2 cellular contexts compared by ENCODE assay signal in the genomic region with DNA sequence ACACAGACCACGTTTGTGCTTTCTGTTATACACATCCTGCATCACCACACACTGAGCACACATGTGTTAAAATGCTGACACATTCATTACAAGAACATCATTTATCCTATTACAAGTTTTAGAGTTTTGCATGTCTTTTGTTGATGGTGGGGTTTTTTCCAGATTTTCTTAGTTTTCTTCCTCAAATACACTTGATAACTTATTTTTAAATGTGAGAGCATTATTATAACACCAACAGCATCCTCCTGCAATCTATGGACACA.
TF ChIP-seq lines count a peak whose summit lies in the region.

No MANE protein-coding gene starts in this region.

TF ChIP-seq in K562, 482 proteins besides CTCF, POLR2A, EP300 and RAD21:
- TF ChIP-seq C11orf30 (IDR thresholded peaks at IDR 0.05; ENCODE audit: low read depth) (peak; percentile 62; the same call in 1 of the 2 replicates), ZNF316 (IDR thresholded peaks at IDR 0.05) (peak; percentile 75), CBX3 (IDR thresholded peaks at IDR 0.05; ENCODE audit: borderline replicate concordance in 1 of 2, low read length in 2 of 2) (no peak), MAFF (IDR thresholded peaks at IDR 0.05; ENCODE audit: low read length) (peak; percentile 48; the same call in 1 of the 2 replicates), NR4A1 (CRISPR knock-in tag; IDR thresholded peaks at IDR 0.05) (no peak), NR4A1 (tag; IDR thresholded peaks at IDR 0.05) (no peak)

TF ChIP-seq in liver, 16 proteins besides CTCF, POLR2A, EP300 and RAD21:
- no peak for TF ChIP-seq FOXA1 (IDR thresholded peaks at IDR 0.05)
- TF ChIP-seq TAF1 (conservative IDR thresholded peaks at IDR 0.05) = no peak
- no peak for TF ChIP-seq RXRA (IDR thresholded peaks at IDR 0.05)
- TF ChIP-seq, protein P1, sequence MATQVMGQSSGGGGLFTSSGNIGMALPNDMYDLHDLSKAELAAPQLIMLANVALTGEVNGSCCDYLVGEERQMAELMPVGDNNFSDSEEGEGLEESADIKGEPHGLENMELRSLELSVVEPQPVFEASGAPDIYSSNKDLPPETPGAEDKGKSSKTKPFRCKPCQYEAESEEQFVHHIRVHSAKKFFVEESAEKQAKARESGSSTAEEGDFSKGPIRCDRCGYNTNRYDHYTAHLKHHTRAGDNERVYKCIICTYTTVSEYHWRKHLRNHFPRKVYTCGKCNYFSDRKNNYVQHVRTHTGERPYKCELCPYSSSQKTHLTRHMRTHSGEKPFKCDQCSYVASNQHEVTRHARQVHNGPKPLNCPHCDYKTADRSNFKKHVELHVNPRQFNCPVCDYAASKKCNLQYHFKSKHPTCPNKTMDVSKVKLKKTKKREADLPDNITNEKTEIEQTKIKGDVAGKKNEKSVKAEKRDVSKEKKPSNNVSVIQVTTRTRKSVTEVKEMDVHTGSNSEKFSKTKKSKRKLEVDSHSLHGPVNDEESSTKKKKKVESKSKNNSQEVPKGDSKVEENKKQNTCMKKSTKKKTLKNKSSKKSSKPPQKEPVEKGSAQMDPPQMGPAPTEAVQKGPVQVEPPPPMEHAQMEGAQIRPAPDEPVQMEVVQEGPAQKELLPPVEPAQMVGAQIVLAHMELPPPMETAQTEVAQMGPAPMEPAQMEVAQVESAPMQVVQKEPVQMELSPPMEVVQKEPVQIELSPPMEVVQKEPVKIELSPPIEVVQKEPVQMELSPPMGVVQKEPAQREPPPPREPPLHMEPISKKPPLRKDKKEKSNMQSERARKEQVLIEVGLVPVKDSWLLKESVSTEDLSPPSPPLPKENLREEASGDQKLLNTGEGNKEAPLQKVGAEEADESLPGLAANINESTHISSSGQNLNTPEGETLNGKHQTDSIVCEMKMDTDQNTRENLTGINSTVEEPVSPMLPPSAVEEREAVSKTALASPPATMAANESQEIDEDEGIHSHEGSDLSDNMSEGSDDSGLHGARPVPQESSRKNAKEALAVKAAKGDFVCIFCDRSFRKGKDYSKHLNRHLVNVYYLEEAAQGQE (IDR thresholded peaks at IDR 0.05) = no peak
- TF ChIP-seq YY1 (IDR thresholded peaks at IDR 0.05) = no peak
- no peak for TF ChIP-seq EGR1 (IDR thresholded peaks at IDR 0.05; ENCODE audit: low read depth in 2 of 2)
- TF ChIP-seq HNF4A (conservative IDR thresholded peaks at IDR 0.05) = no peak
- no peak for TF ChIP-seq SP1 (IDR thresholded peaks at IDR 0.05)
- no peak for TF ChIP-seq ATF3 (IDR thresholded peaks at IDR 0.05)
- TF ChIP-seq HNF4G (IDR thresholded peaks at IDR 0.05) = no peak
- no peak for TF ChIP-seq GABPA (IDR thresholded peaks at IDR 0.05 in 1 of 2, conservative IDR thresholded peaks at IDR 0.05 in 1 of 2)
- TF ChIP-seq ZBTB33 (IDR thresholded peaks at IDR 0.05) = no peak
- no peak for TF ChIP-seq MAX (IDR thresholded peaks at IDR 0.05)
- TF ChIP-seq FOXA2 (IDR thresholded peaks at IDR 0.05) = no peak
- no peak for TF ChIP-seq JUND (IDR thresholded peaks at IDR 0.05)
- TF ChIP-seq NR2F2 (IDR thresholded peaks at IDR 0.05) = no peak
